In genomic region chr5:126594676-126595485, GRCh38 we compare ENCODE assay signal across 8 cellular contexts. TPM values are rescaled to one million over a fixed set of nuclear protein-coding genes. Genes with fewer than 3 reads are reported as not detected.
DNase-seq lines count a peak whose midpoint lies in the region; FAIRE-seq and TF ChIP-seq lines count a peak whose summit lies in the region.

TSS of gene ALDH7A1 (minus strand) at chr5:126595219. CDS start at chr5:126595198, 21 bp downstream.

- H3K79me2 ChIP-seq in keratinocyte (ENCODE audit: control insufficient read depth, insufficient read depth, low read length), result peaks cover 25% of the 10 kb centered on the region
- H3K79me2 ChIP-seq in smooth muscle cell (ENCODE audit: low read depth), result peaks cover 17% of the 10 kb centered on the region

- H3K4me1 ChIP-seq in keratinocyte (ENCODE audit: control insufficient read depth, extremely low read depth, insufficient read depth, low read length) (peaks cover 30% of the 10 kb centered on the region), smooth muscle cell (ENCODE audit: low read depth) (peaks cover 15% of the 10 kb centered on the region)

- peak within 1 kb of the TSS; percentile 80 for H3K9ac ChIP-seq in keratinocyte (ENCODE audit: control insufficient read depth, extremely low read depth, insufficient read depth, low read length)
- H3K9ac ChIP-seq in smooth muscle cell (ENCODE audit: low read depth), result peak within 1 kb of the TSS; percentile 46

- H3K27me3 ChIP-seq in keratinocyte (ENCODE audit: control insufficient read depth, extremely low read depth, insufficient read depth, low read length), result no peaks in the 10 kb centered on the region
- no peaks in the 10 kb centered on the region for H3K27me3 ChIP-seq in smooth muscle cell (ENCODE audit: low read depth)

- TF ChIP-seq CTCF in GM10248 (IDR thresholded peaks at IDR 0.05; ENCODE audit: control extremely low read depth, extremely low read depth, low read depth, missing control alignments) (no peak), HFF-Myc (IDR thresholded peaks at IDR 0.05; ENCODE audit: low read depth, low read length, missing control alignments) (peak; percentile 42), VCaP (conservative IDR thresholded peaks at IDR 0.05) (peak; percentile 86), keratinocyte (optimal IDR thresholded peaks at IDR 0.05 in 1 of 3, IDR thresholded peaks at IDR 0.05 in 1 of 3, conservative IDR thresholded peaks at IDR 0.05 in 1 of 3; ENCODE audit: extremely low read depth in 1 of 3, insufficient read depth in 2 of 3, low read length in 3 of 3) (peak; percentile 40 to 66 (median 51)), smooth muscle cell (IDR thresholded peaks at IDR 0.05; ENCODE audit: borderline replicate concordance, insufficient read depth, poor library complexity, severe bottlenecking) (peak; percentile 33)

- no peaks in the 10 kb centered on the region for H3K9me3 ChIP-seq in keratinocyte (ENCODE audit: control insufficient read depth, low read depth, low read length)
- H3K9me3 ChIP-seq in smooth muscle cell (replicated peaks; ENCODE audit: low read depth), result no peaks in the 10 kb centered on the region

- H3K27ac ChIP-seq in VCaP (peak within 1 kb of the TSS; percentile 81), cingulate gyrus (ENCODE audit: low read depth, low read length) (peak within 1 kb of the TSS; percentile 88), keratinocyte (ENCODE audit: control insufficient read depth, insufficient read depth, low read length) (peak within 1 kb of the TSS; percentile 88), smooth muscle cell (ENCODE audit: low read depth) (peak within 1 kb of the TSS; percentile 56)

- no peaks in the 10 kb centered on the region for H4K20me1 ChIP-seq in keratinocyte (ENCODE audit: control insufficient read depth, extremely low read depth, insufficient read depth, low read length)
- no peaks in the 10 kb centered on the region for H4K20me1 ChIP-seq in smooth muscle cell (ENCODE audit: low read depth)

- CTCF ChIA-PET in GM10248 (lab: Yijun Ruan, JAX), result interaction anchor here (0.8 to 2.2 kb wide), 6 partner anchors 9 to 257 kb away, joined by 3 to 10 read pairs (median 4); no protein-coding TSS in a partner anchor

- H3K9me1 ChIP-seq in keratinocyte (ENCODE audit: control insufficient read depth, extremely low read depth, insufficient read depth, low read length), result no peaks in the 10 kb centered on the region

- H3K4me2 ChIP-seq in keratinocyte (ENCODE audit: control insufficient read depth, extremely low read depth, insufficient read depth, low read depth, low read length) (peak within 1 kb of the TSS; percentile 96), smooth muscle cell (peak within 1 kb of the TSS; percentile 87)

- H3K4me3 ChIP-seq in HFF-Myc (replicated peaks; ENCODE audit: low read depth, low read length) (peak within 1 kb of the TSS; percentile 54), keratinocyte (ENCODE audit: control insufficient read depth in 2 of 3, extremely low read depth in 1 of 3, insufficient read depth in 2 of 3, low read depth in 1 of 3, low read length in 3 of 3) (peak within 1 kb of the TSS; percentile 54 to 87 (median 85)), smooth muscle cell (peak within 1 kb of the TSS; percentile 60)

- H3F3A ChIP-seq in smooth muscle cell (ENCODE audit: low read depth), result no peaks in the 10 kb centered on the region

- dilution Hi-C loops in keratinocyte (cut with MboI; ENCODE audit: extremely low pct_ligation_motif_present, low sequenced_read_pairs), result no loop called here

- under 1% methylated on average over 47 of the region's 49 CpGs for whole genome bisulfite sequencing in smooth muscle cell (ENCODE audit: low lambda C conversion rate)

- peak; percentile 43 for FAIRE-seq in keratinocyte (lab: Jason Lieb, UNC)

- H2AFZ ChIP-seq in keratinocyte (ENCODE audit: control insufficient read depth, low read length), result peak within 1 kb of the TSS; percentile 82
- peak within 1 kb of the TSS; percentile 74 for H2AFZ ChIP-seq in smooth muscle cell (ENCODE audit: low read depth)

- POLR2A ChIA-PET in GM10248 (lab: Yijun Ruan, JAX), result no interaction called here

- DNase-seq in GM10248 (ENCODE audit: extremely low spot score), result peak; percentile 62
- DNase-seq in HFF-Myc (ENCODE audit: extremely low read depth, low read depth), result peak; percentile 89
- DNase-seq in NCI-H187 treated with DMSO at 0.1 percent for 48 hours (lab: John Stamatoyannopoulos, UW), result peak; percentile 59
- DNase-seq in keratinocyte (ENCODE audit: low read depth, low spot score), result peak; percentile 59
- peak; percentile 78 for DNase-seq in smooth muscle cell (lab: John Stamatoyannopoulos, UW; ENCODE audit: unreplicated experiment)
- DNase-seq in NCI-H1417 treated with DMSO at 0.1 percent for 48 hours (lab: John Stamatoyannopoulos, UW), result no peak

- H3K36me3 ChIP-seq in keratinocyte (ENCODE audit: control insufficient read depth in 2 of 2, extremely low read depth in 1 of 2, insufficient read depth in 2 of 2, low read length in 2 of 2) (peaks cover 3 to 5% of the 10 kb centered on the region in 2 experiments), smooth muscle cell (ENCODE audit: low read depth) (no peaks in the 10 kb centered on the region)

RNA-seq across cellular contexts. Expression of gene ALDH7A1, which starts in this region (rescaled TPM):
- 116 to 183 TPM (median 130 TPM) in 3 replicates for polyA plus RNA-seq in keratinocyte
- polyA plus RNA-seq in keratinocyte (2011; ENCODE audit: low read depth), result 164 TPM
- polyA plus RNA-seq in keratinocyte (2011; cell fraction: cytosol; rRNA removed), result 93.3 and 101 TPM in 2 replicates
- polyA plus RNA-seq in keratinocyte (2011; cell fraction: nucleus; rRNA removed), result 104 and 126 TPM in 2 replicates
- polyA plus RNA-seq in keratinocyte (2012; ENCODE audit: low replicate concordance), result 86.3 and 147 TPM in 2 replicates
- 56.5 to 107 TPM (median 75.8 TPM) in 3 replicates for polyA minus RNA-seq in keratinocyte
- polyA minus RNA-seq in keratinocyte (2011; cell fraction: cytosol; rRNA and poly(A)+ RNA removed), result 40.9 TPM
- 35.5 and 73.5 TPM in 2 replicates for polyA minus RNA-seq in keratinocyte (2011; cell fraction: nucleus; rRNA and poly(A)+ RNA removed)
- 26.5 and 28.4 TPM in 2 replicates for total RNA-seq in smooth muscle cell
- 55.3 and 56.8 TPM in 2 replicates for polyA plus RNA-seq in smooth muscle cell
